9 cellular contexts compared by ENCODE assay signal in genomic region chr11:70397336-70397982, GRCh38. TPM values are rescaled to one million over a fixed set of nuclear protein-coding genes. Genes with fewer than 3 reads are reported as not detected.
A peak's percentile ranks its signal among the peaks of the same experiment; 100 is the strongest.
DNase-seq lines count a peak whose midpoint lies in the region; ATAC-seq, FAIRE-seq and TF ChIP-seq lines count a peak whose summit lies in the region.
"Had no signal": no experiment of that assay in that cellular context is flagged by ENCODE, and none has a peak within 500 bp of the region (broad histone marks: within the 10 kb centered on the region; RNA-seq: fewer than 3 reads in every experiment).

No MANE protein-coding gene starts in this region.

- no peak for TF ChIP-seq CTCF in OCI-LY3 (IDR thresholded peaks at IDR 0.05; ENCODE audit: low read depth, low read length)
- no peak for TF ChIP-seq CTCF in bronchial epithelial cell (IDR thresholded peaks at IDR 0.05; ENCODE audit: insufficient read depth, low read length, severe bottlenecking)
- TF ChIP-seq CTCF in upper lobe of right lung (IDR thresholded peaks at IDR 0.05), result no peak

- intact Hi-C loops in upper lobe of right lung (cut with DNase I), result no loop called here

- H3K27ac ChIP-seq in OCI-LY3 (ENCODE audit: low read length) (peak overlapping the region; percentile 24), upper lobe of right lung (no peak overlapping the region)

- DNase-seq in stimulated activated CD4-positive, alpha-beta T cell treated with anti-CD3 and anti-CD28 coated beads, Interleukin-15, amount 100 ng/mL, for 24 hours, result peak; percentile 27
- no peak for DNase-seq in stimulated activated CD4-positive, alpha-beta T cell treated with anti-CD3 and anti-CD28 coated beads, Interleukin-4, amount 100 ng/mL, for 1 hour
- DNase-seq in bronchial epithelial cell (ENCODE audit: low read depth), result no peak
- peak; percentile 26 to 35 for DNase-seq in lung microvascular endothelial cell (ENCODE audit: low read depth in 2 of 2)
- no peak for DNase-seq in upper lobe of right lung
- no peak for DNase-seq in activated effector memory CD4-positive, alpha-beta T cell treated with Interleukin-2 at 50 U/mL for 16 hours

- peak overlapping the region; percentile 92 for H3K4me2 ChIP-seq in OCI-LY3 (ENCODE audit: low read length)

- H3K4me3 ChIP-seq in OCI-LY3 (ENCODE audit: low read length) (peak overlapping the region; percentile 87), bronchial epithelial cell (ENCODE audit: low read depth, low read length) (peak overlapping the region; percentile 92), upper lobe of right lung (peak overlapping the region; percentile 76)

- H3K79me2 ChIP-seq in OCI-LY3 (ENCODE audit: low read length), result peaks cover 25% of the 10 kb centered on the region

- H3K36me3 ChIP-seq in OCI-LY3 (replicated peaks; ENCODE audit: low read depth, low read length) (peaks cover 26% of the 10 kb centered on the region), bronchial epithelial cell (ENCODE audit: control insufficient read depth, insufficient read depth, low read length) (peaks cover 3% of the 10 kb centered on the region), upper lobe of right lung (no peaks in the 10 kb centered on the region)

- peak overlapping the region; percentile 75 for H2AFZ ChIP-seq in OCI-LY3 (ENCODE audit: low read depth, low read length)

- H3K9ac ChIP-seq in OCI-LY3 (ENCODE audit: low read length), result peak overlapping the region; percentile 77

- H3K4me1 ChIP-seq in OCI-LY3 (ENCODE audit: low read length) (peaks cover 13% of the 10 kb centered on the region), upper lobe of right lung (peaks cover 26% of the 10 kb centered on the region)

- H3K9me3 ChIP-seq in OCI-LY3 (ENCODE audit: insufficient read depth, low read length), result no peaks in the 10 kb centered on the region
- H3K9me3 ChIP-seq in upper lobe of right lung, result no peaks in the 10 kb centered on the region

- H4K20me1 ChIP-seq in OCI-LY3 (ENCODE audit: insufficient read depth, low read length), result peaks cover 24% of the 10 kb centered on the region

- ATAC-seq in upper lobe of right lung (peak; percentile 1), GM21528 (IDR thresholded peaks at IDR 0.05; ENCODE audit: low FRiP score, unreplicated experiment) (no peak)

- H3K27me3 ChIP-seq in OCI-LY3 (ENCODE audit: low read depth, low read length) (peaks cover 9% of the 10 kb centered on the region; the same call in 1 of the 2 replicates), bronchial epithelial cell (ENCODE audit: control insufficient read depth, insufficient read depth, low read length) (no peaks in the 10 kb centered on the region), upper lobe of right lung (peaks cover 8% of the 10 kb centered on the region)

- no peak for FAIRE-seq in bronchial epithelial cell (lab: Jason Lieb, UNC)
- FAIRE-seq: islet of Langerhans had no signal

RNA-seq across cellular contexts. Expression of gene CTTN, which starts 0.9 kb away (rescaled TPM):
- total RNA-seq in bronchial epithelial cell, result 412 and 460 TPM in 2 replicates
- total RNA-seq in lung microvascular endothelial cell, result 174 and 234 TPM in 2 replicates
- total RNA-seq in upper lobe of right lung, result 177 TPM

Comparison
In these comparisons a context has a peak if more than half of its experiments do, and no peak if none do; other contexts are left out.
1. DNase-seq: peak in stimulated activated CD4-positive, alpha-beta T cell treated with anti-CD3 and anti-CD28 coated beads, Interleukin-15, amount 100 ng/mL, for 24 hours (single experiment) and lung microvascular endothelial cell (2 of 2); none in stimulated activated CD4-positive, alpha-beta T cell treated with anti-CD3 and anti-CD28 coated beads, Interleukin-4, amount 100 ng/mL, for 1 hour (single experiment), bronchial epithelial cell (single experiment), upper lobe of right lung (single experiment) and activated effector memory CD4-positive, alpha-beta T cell treated with Interleukin-2 at 50 U/mL for 16 hours (single experiment).
2. Peak in every context shown above with its lines, with median percentiles within 50 percentile points of each other: H3K4me3 ChIP-seq.